Comparison of ENCODE assay signal across 28 cellular contexts in the genomic region with DNA sequence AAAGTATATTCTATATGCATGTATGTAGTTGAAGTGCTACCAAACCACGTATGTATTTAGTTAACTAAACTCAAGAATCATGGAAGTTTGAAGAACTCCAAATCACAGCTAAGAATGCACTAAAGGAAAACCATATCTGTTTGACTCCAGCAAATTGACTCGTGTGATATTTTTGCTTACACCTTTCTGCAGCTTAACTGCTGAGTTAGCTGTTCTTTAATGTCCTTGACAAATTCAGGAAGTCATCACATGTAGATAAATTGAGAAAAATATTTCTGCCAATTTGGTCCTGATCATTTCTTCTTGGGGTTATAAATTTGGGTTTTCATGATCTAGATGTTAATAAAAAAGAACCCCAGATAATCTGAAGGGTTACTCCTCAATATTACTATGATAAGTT.
"Had no signal": no experiment of that assay in that cellular context is flagged by ENCODE, and none has a peak within 500 bp of the region (broad histone marks: within the 10 kb centered on the region; RNA-seq: fewer than 3 reads in every experiment).

No MANE protein-coding gene starts in this region.

- ATAC-seq: activated CD4-positive, alpha-beta T cell treated with anti-CD3 and anti-CD28 coated beads for 36 hours; activated CD8-positive, alpha-beta memory T cell treated with anti-CD3 and anti-CD28 coated beads, Interleukin-2, amount 10 ng/mL, durations not matched to agents 7 days and 5 days; activated CD8-positive, alpha-beta T cell treated with anti-CD3 and anti-CD28 coated beads, Interleukin-2, amount 10 ng/mL, durations not matched to agents 7 days and 5 days; activated naive CD4-positive, alpha-beta T cell treated with anti-CD3 and anti-CD28 coated beads, Interleukin-2, amount 50 U/mL, for 72 hours; effector memory CD8-positive, alpha-beta T cell had no signal

- FAIRE-seq: astrocyte, bronchial epithelial cell, colon, frontal cortex had no signal

- H3K36me3 ChIP-seq: brain microvascular endothelial cell had no signal

- H3K27me3 ChIP-seq: brain microvascular endothelial cell had no signal

- H3K27ac ChIP-seq: brain microvascular endothelial cell, epithelial cell of prostate had no signal

- DNase-seq: activated CD4-positive, alpha-beta memory T cell treated with anti-CD3 and anti-CD28 coated beads for 36 hours; activated CD4-positive, alpha-beta T cell treated with anti-CD3 and anti-CD28 coated beads for 36 hours; activated CD4-positive, alpha-beta T cell treated with anti-CD3 and anti-CD28 coated beads, Interleukin-2, amount 10 ng/mL, durations not matched to agents 24 days and 14 days; activated CD4-positive, CD25-positive, alpha-beta regulatory T cell; activated CD4-positive, CD25-positive, alpha-beta regulatory T cell treated with anti-CD3 and anti-CD28 coated beads, Interleukin-2, amount 50 U/mL, for 72 hours; activated CD8-positive, alpha-beta memory T cell treated with anti-CD3 and anti-CD28 coated beads, Interleukin-2, amount 10 ng/mL, durations not matched to agents 7 days and 5 days; activated CD8-positive, alpha-beta memory T cell treated with anti-CD3 and anti-CD28 coated beads, Interleukin-2, amount 50 U/mL, for 4 hours; activated CD8-positive, alpha-beta T cell treated with anti-CD3 and anti-CD28 coated beads, Interleukin-2, amount 10 ng/mL, durations not matched to agents 7 days and 5 days; activated effector memory CD4-positive, alpha-beta T cell treated with anti-CD3 and anti-CD28 coated beads, Interleukin-2, amount 50 U/mL, for 16 hours; activated naive CD4-positive, alpha-beta T cell treated with anti-CD3 and anti-CD28 coated beads for 36 hours; activated naive CD8-positive, alpha-beta T cell treated with anti-CD3 and anti-CD28 coated beads, Interleukin-2, amount 10 ng/mL, durations not matched to agents 7 days and 5 days; activated T-cell treated with anti-CD3 and anti-CD28 coated beads, Interleukin-2, amount 50 U/mL, for 1 hour; activated T-cell treated with anti-CD3 and anti-CD28 coated beads, Interleukin-2, amount 50 U/mL, for 48 hours; brain microvascular endothelial cell; caudate nucleus; cortex of kidney; dermis blood vessel endothelial cell; effector CD4-positive, alpha-beta T cell; effector memory CD8-positive, alpha-beta T cell; foreskin fibroblast; head of caudate nucleus; T-helper 2 cell had no signal
